Comparison of ENCODE assay signal across 23 cellular contexts in the genomic region with DNA sequence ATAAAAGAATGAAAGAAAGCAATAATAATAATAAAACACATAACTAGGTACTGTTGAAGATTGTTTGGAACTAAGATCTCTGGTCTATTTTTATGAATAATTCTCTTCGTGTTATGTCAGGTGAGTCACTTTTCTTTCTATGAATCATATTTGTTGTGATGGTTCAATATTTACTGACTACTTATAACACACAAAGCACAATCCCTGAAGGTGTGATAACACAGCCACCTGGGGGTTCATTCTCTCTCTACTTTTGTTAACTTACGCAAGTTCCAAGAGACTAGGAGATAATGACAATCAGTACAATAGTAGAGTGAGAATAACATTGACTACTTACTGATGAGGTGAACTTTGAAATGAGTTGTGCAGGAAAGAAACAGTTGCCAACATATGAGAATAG.
DNase-seq lines count a peak whose midpoint lies in the region; ATAC-seq and TF ChIP-seq lines count a peak whose summit lies in the region.
"Had no signal": no experiment of that assay in that cellular context is flagged by ENCODE, and none has a peak within 500 bp of the region (broad histone marks: within the 10 kb centered on the region; RNA-seq: fewer than 3 reads in every experiment).

No MANE protein-coding gene starts in this region.

- no peak overlapping the region for H3K4me3 Mint-ChIP-seq in Caco-2 (ENCODE audit: unreplicated experiment)
- H3K4me3 Mint-ChIP-seq: CD4-positive, alpha-beta T cell had no signal

- H3K79me2 ChIP-seq in HCT116 (ENCODE audit: insufficient read depth, low read length) (no peaks in the 10 kb centered on the region), PC-3 (ENCODE audit: low read length) (no peaks in the 10 kb centered on the region)

- H3K9me3 Mint-ChIP-seq in Caco-2 (ENCODE audit: unreplicated experiment) = no peaks in the 10 kb centered on the region

- TF ChIP-seq POLR2A in HCT116 (IDR thresholded peaks at IDR 0.05; ENCODE audit: borderline replicate concordance, extremely low read depth, insufficient read depth, insufficient read length) = no peak

- no peak overlapping the region for H3K4me2 ChIP-seq in HCT116 (ENCODE audit: low read length)
- H3K4me2 ChIP-seq in PC-3 (ENCODE audit: low read length) = peak overlapping the region; percentile 22
- H3K4me2 ChIP-seq: BLaER1, KMS-11 had no signal

- H4K20me1 ChIP-seq in HCT116 (ENCODE audit: insufficient read depth) (no peaks in the 10 kb centered on the region), PC-3 (ENCODE audit: low read length) (no peaks in the 10 kb centered on the region)
- H4K20me1 ChIP-seq: BLaER1 had no signal

- intact Hi-C loops in Caco-2 (cut with micrococcal nuclease; ENCODE audit: unreplicated experiment) (loop anchor here (5.0 kb wide), 2 partner anchors 45 to 65 kb away; no protein-coding TSS in a partner anchor), HCT116 (cut with micrococcal nuclease) (no loop called here), PC-3 (cut with micrococcal nuclease) (no loop called here)

- peaks cover 14% of the 10 kb centered on the region for H3K4me1 ChIP-seq in Caco-2
- peaks cover 0 to 6% of the 10 kb centered on the region in 2 experiments; a peak in 1 of 4 replicates for H3K4me1 ChIP-seq in HCT116 (ENCODE audit: control insufficient read depth in 1 of 2, insufficient read depth in 2 of 2, low read length in 2 of 2)
- H3K4me1 ChIP-seq in PC-3 (ENCODE audit: insufficient read depth, low read length) = peaks cover 16% of the 10 kb centered on the region
- H3K4me1 ChIP-seq: BLaER1, Peyer's patch had no signal

- H3K27me3 Mint-ChIP-seq in Caco-2 (ENCODE audit: insufficient read depth, unreplicated experiment) = no peaks in the 10 kb centered on the region
- H3K27me3 Mint-ChIP-seq: CD4-positive, alpha-beta T cell had no signal

- no peak overlapping the region for H2AFZ ChIP-seq in HCT116 (ENCODE audit: low read depth, low read length, poor library complexity, severe bottlenecking)
- no peak overlapping the region for H2AFZ ChIP-seq in PC-3 (ENCODE audit: low read length)

- H3K4me3 ChIP-seq in Caco-2 (ENCODE audit: low read depth, low read length) (no peak overlapping the region), HCT116 (replicated peaks in 1 of 2; ENCODE audit: low read depth in 1 of 2, low read length in 2 of 2) (no peak overlapping the region), PC-3 (ENCODE audit: low read length) (no peak overlapping the region)
- H3K4me3 ChIP-seq: BLaER1, Peyer's patch, SK-N-MC had no signal

- POLR2A ChIA-PET in Caco-2 (lab: Charles Lee) (no interaction called here), HCT116 (lab: Charles Lee) (no interaction called here), PC-3 (lab: Charles Lee; ENCODE audit: unreplicated experiment) (no interaction called here), GM10248 (lab: Yijun Ruan, JAX) (no interaction called here)

- H3K27ac Mint-ChIP-seq in Caco-2 (ENCODE audit: unreplicated experiment) = peak overlapping the region; percentile 7
- H3K27ac Mint-ChIP-seq: CD4-positive, alpha-beta T cell had no signal

- no TSS peak for BruUV-seq in Caco-2 (replicated peaks; lab: Mats Ljungman, UMichigan)
- no TSS peak for BruUV-seq in HCT116 (replicated peaks; lab: Mats Ljungman, UMichigan)
- no TSS peak for BruUV-seq in PC-3 (replicated peaks; lab: Mats Ljungman, UMichigan)

- H3K36me3 ChIP-seq in Caco-2 (ENCODE audit: control insufficient read depth, insufficient read depth, low read length) (peaks cover 1% of the 10 kb centered on the region), HCT116 (ENCODE audit: control insufficient read depth in 1 of 2, insufficient read depth in 2 of 2, low read length in 2 of 2) (no peaks in the 10 kb centered on the region), PC-3 (ENCODE audit: low read depth, low read length) (no peaks in the 10 kb centered on the region)
- H3K36me3 ChIP-seq: BLaER1, Peyer's patch had no signal

- no peak for TF ChIP-seq CTCF in Caco-2 (IDR thresholded peaks at IDR 0.05; ENCODE audit: insufficient read depth in 1 of 2, low read depth in 1 of 2, low read length in 1 of 2, severe bottlenecking in 1 of 2, unreplicated experiment in 1 of 2)
- no peak for TF ChIP-seq CTCF in HCT116 (IDR thresholded peaks at IDR 0.05 in 2 of 3, conservative IDR thresholded peaks at IDR 0.05 in 1 of 3; ENCODE audit: borderline replicate concordance in 1 of 3, insufficient read depth in 1 of 3, low read depth in 2 of 3, low read length in 2 of 3)
- no peak for TF ChIP-seq CTCF in PC-3 (conservative IDR thresholded peaks at IDR 0.05; ENCODE audit: low read depth, low read length)
- no peak for TF ChIP-seq CTCF in GM10248 (IDR thresholded peaks at IDR 0.05; ENCODE audit: control extremely low read depth, extremely low read depth, low read depth, missing control alignments)

- CTCF ChIA-PET in Caco-2 (lab: Charles Lee) = no interaction called here
- CTCF ChIA-PET in HCT116 (lab: Charles Lee) = no interaction called here
- CTCF ChIA-PET in PC-3 (lab: Charles Lee) = no interaction called here
- CTCF ChIA-PET in GM10248 (lab: Yijun Ruan, JAX) = interaction anchor here (1.0 kb wide), 1 partner anchor 15 kb away, joined by 3 read pairs; no protein-coding TSS in a partner anchor

- no peaks in the 10 kb centered on the region for H3K27me3 ChIP-seq in Caco-2 (replicated peaks; ENCODE audit: control insufficient read depth, insufficient read depth, low read length)
- H3K27me3 ChIP-seq in HCT116 (ENCODE audit: insufficient read depth, low read length) = no peaks in the 10 kb centered on the region
- H3K27me3 ChIP-seq in PC-3 (ENCODE audit: low read length) = no peaks in the 10 kb centered on the region
- H3K27me3 ChIP-seq: BLaER1, Peyer's patch had no signal

- H3K9me3 ChIP-seq in Caco-2 (no peaks in the 10 kb centered on the region), HCT116 (ENCODE audit: control insufficient read depth in 1 of 2, insufficient read depth in 1 of 2, low read depth in 1 of 2, low read length in 2 of 2) (no peaks in the 10 kb centered on the region), PC-3 (ENCODE audit: low read length) (no peaks in the 10 kb centered on the region)
- H3K9me3 ChIP-seq: BLaER1, Peyer's patch had no signal

- H3K4me1 Mint-ChIP-seq in Caco-2 (ENCODE audit: low read depth, unreplicated experiment) = peaks cover 19% of the 10 kb centered on the region

- TF ChIP-seq RAD21 in HCT116 (IDR thresholded peaks at IDR 0.05; ENCODE audit: low read depth) = no peak

- ATAC-seq in HCT116 = no peak
- peak; percentile 77 for ATAC-seq in PC-3
- peak; percentile 53 for ATAC-seq in esophagus mucosa

- RAD21 ChIA-PET in HCT116 (lab: Charles Lee; ENCODE audit: low non-redundant PET in 1 of 2, low total read pairs in 2 of 2, uncharacterized antibody in 2 of 2, unreplicated experiment in 2 of 2) = no interaction called here

- no peaks in the 10 kb centered on the region for H3K36me3 Mint-ChIP-seq in Caco-2 (ENCODE audit: insufficient read depth, unreplicated experiment)

- DNase-seq in Caco-2 (peak in 1 of 2 experiments; percentile 29), HCT116 (ENCODE audit: low read depth, low spot score) (no peak), PC-3 (peak; percentile 62), NCI-H1436 treated with DMSO at 0.1 percent for 48 hours (lab: John Stamatoyannopoulos, UW) (no peak), NCI-H446 (lab: John Stamatoyannopoulos, UW) (no peak), GM10248 (ENCODE audit: extremely low spot score) (no peak), occipital lobe (lab: John Stamatoyannopoulos, UW) (no peak)
- DNase-seq: ACHN; CD4-positive, alpha-beta T cell; DMS153; GF-D8; NCI-H1105 treated with DMSO at 0.1 percent for 48 hours; NCI-H187 treated with DMSO at 0.1 percent for 48 hours; NCI-H510A; NCI-H82; Peyer's patch; Right ventricle myocardium superior; T-helper 2 cell had no signal

- no peaks in the 10 kb centered on the region for H3F3A ChIP-seq in PC-3 (ENCODE audit: low read length, unreplicated experiment)

- H3K9me2 ChIP-seq in HCT116 (ENCODE audit: insufficient read depth) = no peaks in the 10 kb centered on the region
- no peaks in the 10 kb centered on the region for H3K9me2 ChIP-seq in PC-3 (replicated peaks; ENCODE audit: low read length)

- no peak overlapping the region for H3K27ac ChIP-seq in HCT116 (ENCODE audit: low read depth, low read length)
- H3K27ac ChIP-seq in PC-3 (ENCODE audit: low read length) = no peak overlapping the region
- H3K27ac ChIP-seq: BLaER1, HL-60, KMS-11, Peyer's patch, SK-N-MC had no signal

- no peak overlapping the region for H3K9ac ChIP-seq in HCT116 (ENCODE audit: low read length)
- no peak overlapping the region for H3K9ac ChIP-seq in PC-3 (ENCODE audit: low read length)
- H3K9ac ChIP-seq: BLaER1, KMS-11 had no signal

TF ChIP-seq in HCT116, 20 proteins besides CTCF, POLR2A, EP300 and RAD21:
- 0 out of 2 replicates have a peak, but pooled peaks have one; percentile 14 for TF ChIP-seq FOSL1 (IDR thresholded peaks at IDR 0.05; ENCODE audit: low read depth)
- TF ChIP-seq CBX3 (IDR thresholded peaks at IDR 0.05; ENCODE audit: low read depth) = no peak
TF ChIP-seq in HCT116: peak in this region for 1.
